Comparison of ENCODE assay signal across 8 cellular contexts in genomic region chr17:36602030-36602737, GRCh38. TPM values are rescaled to one million over a fixed set of nuclear protein-coding genes. Genes with fewer than 3 reads are reported as not detected.
DNase-seq lines count a peak whose midpoint lies in the region; ATAC-seq and TF ChIP-seq lines count a peak whose summit lies in the region.

No MANE protein-coding gene starts in this region.

- peak overlapping the region; percentile 57 for H3K27ac ChIP-seq in A673 (ENCODE audit: low read depth, low read length, poor library complexity, severe bottlenecking)

- BruUV-seq in A673 (replicated peaks; lab: Mats Ljungman, UMichigan) (TSS peak; percentile 28), MCF 10A (replicated peaks; lab: Mats Ljungman, UMichigan) (TSS peak; percentile 26)

- no peaks in the 10 kb centered on the region for H3K27me3 ChIP-seq in A673 (replicated peaks; ENCODE audit: insufficient read depth, low read depth, low read length, poor library complexity)

- H3K36me3 Mint-ChIP-seq in MCF 10A (ENCODE audit: insufficient read depth, unreplicated experiment): no peaks in the 10 kb centered on the region
- peaks cover 25% of the 10 kb centered on the region for H3K36me3 Mint-ChIP-seq in stimulated activated naive CD8-positive, alpha-beta T cell treated with anti-CD3 and anti-CD28 coated beads, Interleukin-15, Interleukin-2, amounts not matched to agents 100 ng/mL and 50 ng/mL, for 24 hours (ENCODE audit: low read depth)

- H3K4me1 Mint-ChIP-seq in MCF 10A (ENCODE audit: insufficient read depth, unreplicated experiment): peaks cover 24% of the 10 kb centered on the region
- peaks cover 41% of the 10 kb centered on the region for H3K4me1 Mint-ChIP-seq in stimulated activated naive CD8-positive, alpha-beta T cell treated with anti-CD3 and anti-CD28 coated beads, Interleukin-15, Interleukin-2, amounts not matched to agents 100 ng/mL and 50 ng/mL, for 24 hours (ENCODE audit: low read depth)

- DNase-seq in A673 (ENCODE audit: low spot score) (no peak), NCI-H69 (lab: John Stamatoyannopoulos, UW) (peak; percentile 66), MCF 10A (ENCODE audit: unreplicated experiment) (peak; percentile 31), left kidney (ENCODE audit: low read depth, low spot score) (peak; percentile 34), NCI-H1694 (lab: John Stamatoyannopoulos, UW) (no peak)

- no peaks in the 10 kb centered on the region for H3K9me3 Mint-ChIP-seq in MCF 10A (ENCODE audit: unreplicated experiment)
- H3K9me3 Mint-ChIP-seq in stimulated activated naive CD8-positive, alpha-beta T cell treated with anti-CD3 and anti-CD28 coated beads, Interleukin-15, Interleukin-2, amounts not matched to agents 100 ng/mL and 50 ng/mL, for 24 hours: no peaks in the 10 kb centered on the region

- CTCF ChIA-PET in A673 (lab: Charles Lee) (interaction anchor here (0.5 to 1.4 kb wide), 4 partner anchors 18 to 638 kb away, joined by 4 to 7 read pairs (median 6); no protein-coding TSS in a partner anchor), MCF 10A (lab: Yijun Ruan, JAX) (interaction anchor here (0.5 to 3.1 kb wide), 24 partner anchors 9 to 772 kb away, joined by 3 to 30 read pairs (median 6); no protein-coding TSS in a partner anchor)

- peak overlapping the region; percentile 93 for H3K4me3 Mint-ChIP-seq in MCF 10A (ENCODE audit: unreplicated experiment)
- peak overlapping the region; percentile 92 for H3K4me3 Mint-ChIP-seq in stimulated activated naive CD8-positive, alpha-beta T cell treated with anti-CD3 and anti-CD28 coated beads, Interleukin-15, Interleukin-2, amounts not matched to agents 100 ng/mL and 50 ng/mL, for 24 hours

- no peaks in the 10 kb centered on the region for H3K27me3 Mint-ChIP-seq in MCF 10A (ENCODE audit: insufficient read depth, unreplicated experiment)
- H3K27me3 Mint-ChIP-seq in stimulated activated naive CD8-positive, alpha-beta T cell treated with anti-CD3 and anti-CD28 coated beads, Interleukin-15, Interleukin-2, amounts not matched to agents 100 ng/mL and 50 ng/mL, for 24 hours: no peaks in the 10 kb centered on the region

- intact Hi-C loops in A673 (cut with micrococcal nuclease; ENCODE audit: unreplicated experiment): no loop called here
- intact Hi-C loops in MCF 10A (cut with micrococcal nuclease): loop anchor here (2.0 to 10.0 kb wide), 3 partner anchors 445 to 773 kb away; partner anchors contain the start of gene C17orf78

- ATAC-seq in GM21360 (IDR thresholded peaks at IDR 0.05; ENCODE audit: unreplicated experiment): peak; percentile 14
- no peak for ATAC-seq in HG02938 (IDR thresholded peaks at IDR 0.05; ENCODE audit: unreplicated experiment)

- H3K9me3 ChIP-seq in A673 (ENCODE audit: low read depth, low read length, poor library complexity, severe bottlenecking): no peaks in the 10 kb centered on the region

- POLR2A ChIA-PET in A673 (lab: Charles Lee; ENCODE audit: low non-redundant PET): no interaction called here
- POLR2A ChIA-PET in MCF 10A (lab: Yijun Ruan, JAX): interaction anchor here (0.6 to 5.0 kb wide), 18 partner anchors 9 to 759 kb away, joined by 3 to 66 read pairs (median 7); partner anchors contain the start of genes AATF, DHRS11, GGNBP2 and MYO19

- H3K27ac Mint-ChIP-seq in MCF 10A (ENCODE audit: low read depth, unreplicated experiment): no peak overlapping the region
- H3K27ac Mint-ChIP-seq in stimulated activated naive CD8-positive, alpha-beta T cell treated with anti-CD3 and anti-CD28 coated beads, Interleukin-15, Interleukin-2, amounts not matched to agents 100 ng/mL and 50 ng/mL, for 24 hours: peak overlapping the region; percentile 78

- peak overlapping the region; percentile 73 for H3K4me3 ChIP-seq in A673 (ENCODE audit: low read depth, low read length, poor library complexity, severe bottlenecking)

- no peaks in the 10 kb centered on the region for H3K4me1 ChIP-seq in A673 (ENCODE audit: insufficient read depth, low read length, poor library complexity, severe bottlenecking)

- no peaks in the 10 kb centered on the region for H3K36me3 ChIP-seq in A673 (ENCODE audit: insufficient read depth, low read length, poor library complexity, severe bottlenecking)

- TF ChIP-seq CTCF in A673 (conservative IDR thresholded peaks at IDR 0.05; ENCODE audit: low read depth, low read length) (no peak), MCF 10A (IDR thresholded peaks at IDR 0.05; ENCODE audit: unreplicated experiment) (no peak)

RNA-seq across cellular contexts. Expression of gene MRM1, which starts 0.8 kb away (rescaled TPM):
- total RNA-seq in A673 (2021): 5.7 and 6.5 TPM in 2 replicates
- total RNA-seq in MCF 10A (2022): 5.7 and 10.0 TPM in 2 replicates

RNA-seq across cellular contexts. Expression of gene DHRS11, which starts 10.5 kb away (rescaled TPM):
- total RNA-seq in A673 (2021) (5.3 and 8.1 TPM in 2 replicates), MCF 10A (2022) (11.8 and 14.7 TPM in 2 replicates)

RNA-seq across cellular contexts. Expression of gene GGNBP2, which starts 57.5 kb away (rescaled TPM):
- total RNA-seq in A673 (2021) (45.9 and 50.4 TPM in 2 replicates), MCF 10A (2022) (88.7 and 91.5 TPM in 2 replicates)

Comparison
In these comparisons a context has a peak if more than half of its experiments do, and no peak if none do; other contexts are left out.
1. DNase-seq: peak in NCI-H69 (single experiment), MCF 10A (single experiment) and left kidney (single experiment); none in A673 (single experiment) and NCI-H1694 (single experiment).